In genomic region chr5:4022056-4022670, GRCh38 we compare ENCODE assay signal across 15 cellular contexts.
DNase-seq lines count a peak whose midpoint lies in the region; ATAC-seq and TF ChIP-seq lines count a peak whose summit lies in the region.
"Had no signal": no experiment of that assay in that cellular context is flagged by ENCODE, and none has a peak within 500 bp of the region (broad histone marks: within the 10 kb centered on the region; RNA-seq: fewer than 3 reads in every experiment).

No MANE protein-coding gene starts in this region.

- no peak overlapping the region for H3K4me3 ChIP-seq in left ventricle myocardium inferior
- H3K4me3 ChIP-seq in heart right ventricle, result no peak overlapping the region
- H3K4me3 ChIP-seq in smooth muscle cell, result no peak overlapping the region

- no peaks in the 10 kb centered on the region for H4K20me1 ChIP-seq in smooth muscle cell (ENCODE audit: low read depth)

- 85 to 87% methylated on average over 19 of the region's 19 CpGs for WGBS in heart right ventricle, 2 donors
- WGBS in smooth muscle cell (ENCODE audit: low lambda C conversion rate), result 82% methylated on average over 18 of the region's 19 CpGs

- DNase-seq in left ventricle myocardium inferior (no peak), heart right ventricle (no peak), NAMALWA (ENCODE audit: low spot score) (peak; percentile 72), naive B cell (no peak), smooth muscle cell (lab: John Stamatoyannopoulos, UW; ENCODE audit: unreplicated experiment) (no peak), GOT3 (lab: John Stamatoyannopoulos, UW) (no peak), SKM-1 treated with dmso at 0.1 percent for 144 hours (lab: John Stamatoyannopoulos, UW; ENCODE audit: unreplicated experiment) (no peak)
- DNase-seq: 8988T; Caco-2; CD4-positive, alpha-beta T cell; GDM1; H9 had no signal

- no peak overlapping the region for H3K4me2 ChIP-seq in smooth muscle cell

- peaks cover 24% of the 10 kb centered on the region for H3K4me1 ChIP-seq in left ventricle myocardium inferior
- peaks cover 0 to 18% (median 0%) of the 10 kb centered on the region in 9 donors for H3K4me1 ChIP-seq in heart right ventricle
- no peaks in the 10 kb centered on the region for H3K4me1 ChIP-seq in smooth muscle cell (ENCODE audit: low read depth)
- H3K4me1 ChIP-seq: Caco-2 had no signal

- TF ChIP-seq CTCF in left ventricle myocardium inferior (IDR thresholded peaks at IDR 0.05; ENCODE audit: borderline replicate concordance), result no peak
- TF ChIP-seq CTCF in heart right ventricle (IDR thresholded peaks at IDR 0.05), result no peak
- TF ChIP-seq CTCF in smooth muscle cell (IDR thresholded peaks at IDR 0.05; ENCODE audit: borderline replicate concordance, insufficient read depth, poor library complexity, severe bottlenecking), result no peak

- peaks cover 26 to 39% (median 34%) of the 10 kb centered on the region in 3 donors for H3K27me3 Mint-ChIP-seq in naive B cell
- H3K27me3 Mint-ChIP-seq: CD4-positive, alpha-beta T cell had no signal

- H3K27ac Mint-ChIP-seq in naive B cell, result peak overlapping the region in 1 of 6 donors; percentile 36
- H3K27ac Mint-ChIP-seq: CD4-positive, alpha-beta T cell; H9 had no signal

- intact Hi-C loops in left ventricle myocardium inferior (cut with micrococcal nuclease), result no loop called here
- intact Hi-C loops in heart right ventricle (cut with DNase I), result no loop called here

- H3K9ac ChIP-seq in smooth muscle cell (ENCODE audit: low read depth), result no peak overlapping the region

- H3K9me3 ChIP-seq in left ventricle myocardium inferior (replicated peaks) (no peaks in the 10 kb centered on the region), heart right ventricle (peaks cover 0 to 4% (median 0%) of the 10 kb centered on the region in 11 donors), smooth muscle cell (replicated peaks; ENCODE audit: low read depth) (no peaks in the 10 kb centered on the region)
- H3K9me3 ChIP-seq: Caco-2 had no signal

- H3K27me3 ChIP-seq in left ventricle myocardium inferior (ENCODE audit: low read depth) (no peaks in the 10 kb centered on the region), heart right ventricle (no peaks in the 10 kb centered on the region), smooth muscle cell (ENCODE audit: low read depth) (no peaks in the 10 kb centered on the region)

- ATAC-seq in heart right ventricle, result no peak
- ATAC-seq in naive B cell (ENCODE audit: low read depth in 2 of 2), result no peak
- ATAC-seq in GM18858 (IDR thresholded peaks at IDR 0.05; ENCODE audit: unreplicated experiment), result no peak
- ATAC-seq: HepG2 had no signal

- H3K36me3 ChIP-seq in left ventricle myocardium inferior (no peaks in the 10 kb centered on the region), heart right ventricle (no peaks in the 10 kb centered on the region), smooth muscle cell (ENCODE audit: low read depth) (no peaks in the 10 kb centered on the region)

- no peaks in the 10 kb centered on the region for H3F3A ChIP-seq in smooth muscle cell (ENCODE audit: low read depth)

- no peaks in the 10 kb centered on the region for H3K79me2 ChIP-seq in smooth muscle cell (ENCODE audit: low read depth)

- no peak overlapping the region for H2AFZ ChIP-seq in smooth muscle cell (ENCODE audit: low read depth)

- peaks cover 11 to 19% (median 18%) of the 10 kb centered on the region in 3 donors for H3K4me1 Mint-ChIP-seq in naive B cell

- H3K9me3 Mint-ChIP-seq in naive B cell, result peaks cover 0 to 5% (median 0%) of the 10 kb centered on the region in 7 donors
- H3K9me3 Mint-ChIP-seq: CD4-positive, alpha-beta T cell; H9 had no signal

- H3K27ac ChIP-seq in left ventricle myocardium inferior (replicated peaks) (peak overlapping the region; percentile 69), heart right ventricle (peak overlapping the region in 1 of 10 donors; percentile 5), smooth muscle cell (ENCODE audit: low read depth) (no peak overlapping the region)
- H3K27ac ChIP-seq: C4-2B had no signal

- peak overlapping the region in 6 of 8 donors; percentile 1 to 67 (median 32) for H3K4me3 Mint-ChIP-seq in naive B cell
- H3K4me3 Mint-ChIP-seq: CD4-positive, alpha-beta T cell; H9 had no signal

- H3K36me3 Mint-ChIP-seq in naive B cell, result peaks cover 0 to 3% of the 10 kb centered on the region in 2 donors
